Comparison of ENCODE assay signal across 4 cellular contexts in genomic region chr17:9447298-9447697, GRCh38.
DNase-seq lines count a peak whose midpoint lies in the region; ATAC-seq, FAIRE-seq and TF ChIP-seq lines count a peak whose summit lies in the region.
"Not testable (repeated sequence)": the region's sequence is repeated elsewhere in the genome, so short reads cannot be mapped to it uniquely, and the experiment has no call there.

No MANE protein-coding gene starts in this region.

- not testable (repeated sequence) for DNase-seq in A549 (ENCODE audit: low read depth in 1 of 2, low spot score in 1 of 2); WTC11 (ENCODE audit: low spot score); K562 (ENCODE audit: extremely low read depth in 1 of 4, low spot score in 3 of 4); HepG2 (ENCODE audit: low spot score)

- in situ Hi-C loops in K562 (cut with MboI); HepG2 (cut with HindIII; ENCODE audit: extremely low pct_ligation_motif_present, low pct_unique_long_range_greater_than_20kb): not testable (repeated sequence)

- H3K4me3 Mint-ChIP-seq in WTC11, result not testable (repeated sequence)

- H3K9me3 Mint-ChIP-seq in WTC11, result not testable (repeated sequence)

- CTCF ChIA-PET in A549 (lab: Yijun Ruan, JAX), result interaction anchor here (0.9 to 1.5 kb wide), 2 partner anchors 11 to 22 kb away, joined by 3 read pairs; no protein-coding TSS in a partner anchor
- CTCF ChIA-PET in WTC11 (lab: Charles Lee); K562 (lab: Yijun Ruan, JAX; ENCODE audit: low intra/inter-chr PET ratio); HepG2 (lab: Yijun Ruan, JAX; ENCODE audit: low intra/inter-chr PET ratio, low total read pairs): not testable (repeated sequence)

- TF ChIP-seq EP300 in A549 (IDR thresholded peaks at IDR 0.05); K562 (IDR thresholded peaks at IDR 0.05; ENCODE audit: low read length); HepG2 (IDR thresholded peaks at IDR 0.05; ENCODE audit: low read depth in 2 of 2, low read length in 2 of 2); HepG2 (CRISPR knock-in tag; IDR thresholded peaks at IDR 0.05; ENCODE audit: borderline replicate concordance): not testable (repeated sequence)

- H3K4me1 Mint-ChIP-seq in WTC11, result peaks cover 15% of the 10 kb centered on the region

- H3K4me1 ChIP-seq in A549, result peaks cover 11% of the 10 kb centered on the region
- H3K4me1 ChIP-seq in K562 (replicated peaks in 1 of 2; ENCODE audit: control insufficient read depth in 2 of 2, insufficient read depth in 2 of 2, low read length in 2 of 2), result not testable (repeated sequence)
- peaks cover 17% of the 10 kb centered on the region for H3K4me1 ChIP-seq in HepG2 (ENCODE audit: insufficient read depth, low read length)

- H3K36me3 Mint-ChIP-seq in WTC11, result not testable (repeated sequence)

- H4K20me1 ChIP-seq in K562 (replicated peaks; ENCODE audit: control insufficient read depth, insufficient read depth, low read length); HepG2 (ENCODE audit: insufficient read depth, low read length): not testable (repeated sequence)

- not testable (repeated sequence) for H3K27me3 Mint-ChIP-seq in WTC11 (ENCODE audit: low read depth)

- intact Hi-C loops in K562 (cut with micrococcal nuclease); HepG2 (cut with micrococcal nuclease; ENCODE audit: unreplicated experiment): not testable (repeated sequence)

- not testable (repeated sequence) for H3K27ac Mint-ChIP-seq in WTC11

- not testable (repeated sequence) for H3K9me1 ChIP-seq in K562 (ENCODE audit: control insufficient read depth, insufficient read depth, low read length)

- not testable (repeated sequence) for TF ChIP-seq RAD21 in A549 (conservative IDR thresholded peaks at IDR 0.05 in 1 of 2, IDR thresholded peaks at IDR 0.05 in 1 of 2); K562 (CRISPR knock-in tag; conservative IDR thresholded peaks at IDR 0.05 in 1 of 2, IDR thresholded peaks at IDR 0.05 in 1 of 2); HepG2 (CRISPR knock-in tag; IDR thresholded peaks at IDR 0.05)

- BruUV-seq in K562 (replicated peaks; lab: Mats Ljungman, UMichigan); HepG2 (replicated peaks; lab: Mats Ljungman, UMichigan): not testable (repeated sequence)

- H3K27me3 ChIP-seq in K562 (ENCODE audit: control insufficient read depth in 2 of 2, insufficient read depth in 2 of 2, low read length in 2 of 2); HepG2 (ENCODE audit: control insufficient read depth in 1 of 2, insufficient read depth in 2 of 2, low read length in 2 of 2): not testable (repeated sequence)

- H3K9ac ChIP-seq in K562 (ENCODE audit: insufficient read depth in 1 of 2, low read depth in 2 of 2, low read length in 2 of 2); HepG2 (ENCODE audit: insufficient read depth, low read depth, low read length): not testable (repeated sequence)

- TF ChIP-seq POLR2A in A549 (IDR thresholded peaks at IDR 0.05; ENCODE audit: low read length); K562 (conservative IDR thresholded peaks at IDR 0.05); HepG2 (IDR thresholded peaks at IDR 0.05; ENCODE audit: insufficient read depth in 1 of 2, low read depth in 2 of 2, low read length in 2 of 2): not testable (repeated sequence)

- not testable (repeated sequence) for H3K79me2 ChIP-seq in K562 (ENCODE audit: control insufficient read depth, insufficient read depth, low read length); HepG2 (ENCODE audit: insufficient read depth, low read length)

- H3K9me3 ChIP-seq in A549; K562 (replicated peaks; ENCODE audit: control insufficient read depth, insufficient read depth, low read depth, low read length); HepG2 (ENCODE audit: low read length): not testable (repeated sequence)

- not testable (repeated sequence) for FAIRE-seq in A549 (lab: Jason Lieb, UNC); K562 (lab: Jason Lieb, UNC); HepG2 (lab: Jason Lieb, UNC)

- not testable (repeated sequence) for TF ChIP-seq CTCF in A549 (IDR thresholded peaks at IDR 0.05); WTC11 (IDR thresholded peaks at IDR 0.05); K562 (IDR thresholded peaks at IDR 0.05 in 2 of 3, conservative IDR thresholded peaks at IDR 0.05 in 1 of 3; ENCODE audit: insufficient read depth in 2 of 3, low read depth in 1 of 3, low read length in 3 of 3); HepG2 (CRISPR knock-in tag; IDR thresholded peaks at IDR 0.05)

- not testable (repeated sequence) for H3K4me3 ChIP-seq in A549; K562; HepG2 (replicated peaks in 1 of 3; ENCODE audit: insufficient read depth in 1 of 3, low read depth in 2 of 3, low read length in 3 of 3)

- H3K4me2 ChIP-seq in A549; K562 (ENCODE audit: insufficient read depth, low read length); HepG2 (ENCODE audit: low read depth, low read length): not testable (repeated sequence)

- not testable (repeated sequence) for H2AFZ ChIP-seq in K562 (ENCODE audit: low read depth, low read length); HepG2 (ENCODE audit: low read length)

- ATAC-seq in A549, WTC11, K562, HepG2: not testable (repeated sequence)

- POLR2A ChIA-PET in A549 (lab: Yijun Ruan, JAX); WTC11 (lab: Charles Lee); K562 (lab: Yijun Ruan, JAX); HepG2 (lab: Yijun Ruan, JAX): not testable (repeated sequence)

- H3K36me3 ChIP-seq in K562 (ENCODE audit: control insufficient read depth, insufficient read depth, low read length); HepG2 (replicated peaks in 1 of 2; ENCODE audit: control insufficient read depth in 1 of 2, insufficient read depth in 2 of 2, low read length in 2 of 2): not testable (repeated sequence)

- WGBS in A549 (ENCODE audit: missing lambda C conversion rate), result 91% methylated on average over 6 of the region's 6 CpGs
- 7% methylated on average over 6 of the region's 6 CpGs for WGBS in K562 (ENCODE audit: insufficient coverage, low coverage, missing lambda C conversion rate)
- WGBS in HepG2 (ENCODE audit: low lambda C conversion rate), result 95% methylated on average over 6 of the region's 6 CpGs

- H3K27ac ChIP-seq in A549; K562 (ENCODE audit: extremely low read depth, low read depth, low read length); HepG2 (ENCODE audit: extremely low read length, insufficient read depth, low read length): not testable (repeated sequence)

TF ChIP-seq in A549, 52 proteins besides CTCF, POLR2A, EP300 and RAD21:
- TF ChIP-seq CEBPB (IDR thresholded peaks at IDR 0.05), result peak; percentile 12 to 48; a peak in 3 of 4 replicates

TF ChIP-seq in WTC11, 78 proteins besides CTCF, POLR2A, EP300 and RAD21:
- peak; percentile 53; the same call in 1 of the 2 replicates for TF ChIP-seq ZNF121 (CRISPR knock-in tag; IDR thresholded peaks at IDR 0.05)

TF ChIP-seq in K562, 482 proteins besides CTCF, POLR2A, EP300 and RAD21:
- TF ChIP-seq CEBPB (tag; IDR thresholded peaks at IDR 0.05), result peak; percentile 32; the same call in 1 of the 2 replicates

TF ChIP-seq in HepG2, 621 proteins besides CTCF, POLR2A, EP300 and RAD21:
- TF ChIP-seq ZNF121 (CRISPR knock-in tag; IDR thresholded peaks at IDR 0.05), result peak; percentile 42; the same call in 1 of the 2 replicates
